In genomic region chr5:6686916-6687409, GRCh38 we compare ENCODE assay signal across 10 cellular contexts. TPM values are rescaled to one million over a fixed set of nuclear protein-coding genes. Genes with fewer than 3 reads are reported as not detected.
DNase-seq lines count a peak whose midpoint lies in the region; ATAC-seq and TF ChIP-seq lines count a peak whose summit lies in the region.
"Had no signal": no experiment of that assay in that cellular context is flagged by ENCODE, and none has a peak within 500 bp of the region (broad histone marks: within the 10 kb centered on the region; RNA-seq: fewer than 3 reads in every experiment).

No MANE protein-coding gene starts in this region.

- H3K36me3 Mint-ChIP-seq in Caco-2 (ENCODE audit: insufficient read depth, unreplicated experiment) (no peaks in the 10 kb centered on the region), nephron progenitor cell (ENCODE audit: low read depth) (no peaks in the 10 kb centered on the region)

- POLR2A ChIA-PET in Caco-2 (lab: Charles Lee), result interaction anchor here (0.6 kb wide), 1 partner anchor 57 kb away, joined by 4 read pairs; no protein-coding TSS in a partner anchor

- H3K9me3 ChIP-seq in Caco-2 (no peaks in the 10 kb centered on the region), SJCRH30 (replicated peaks) (no peaks in the 10 kb centered on the region)

- H3K4me3 ChIP-seq in Caco-2 (ENCODE audit: low read depth, low read length), result 0 out of 2 replicates have a peak overlapping the region, but pooled peaks have one; percentile 9
- peak overlapping the region; percentile 47 for H3K4me3 ChIP-seq in SJCRH30

- BruUV-seq in Caco-2 (replicated peaks; lab: Mats Ljungman, UMichigan), result no TSS peak

- CTCF ChIA-PET in Caco-2 (lab: Charles Lee), result no interaction called here

- TF ChIP-seq CTCF in Caco-2 (IDR thresholded peaks at IDR 0.05; ENCODE audit: insufficient read depth in 1 of 2, low read depth in 1 of 2, low read length in 1 of 2, severe bottlenecking in 1 of 2, unreplicated experiment in 1 of 2) (no peak), foreskin keratinocyte (conservative IDR thresholded peaks at IDR 0.05) (no peak), nephron progenitor cell (IDR thresholded peaks at IDR 0.05) (no peak)

- no peak overlapping the region for H3K27ac ChIP-seq in SJCRH30
- H3K27ac ChIP-seq in foreskin keratinocyte, result no peak overlapping the region

- H3K4me1 Mint-ChIP-seq in Caco-2 (ENCODE audit: low read depth, unreplicated experiment), result peaks cover 6% of the 10 kb centered on the region
- H3K4me1 Mint-ChIP-seq in nephron progenitor cell, result peaks cover 6% of the 10 kb centered on the region

- peak; percentile 84 for ATAC-seq in foreskin keratinocyte
- no peak for ATAC-seq in HG03520 (IDR thresholded peaks at IDR 0.05; ENCODE audit: unreplicated experiment)
- ATAC-seq in GM19395 (IDR thresholded peaks at IDR 0.05; ENCODE audit: unreplicated experiment), result no peak
- ATAC-seq in HG02763 (IDR thresholded peaks at IDR 0.05; ENCODE audit: unreplicated experiment), result no peak
- ATAC-seq in GM18873 (IDR thresholded peaks at IDR 0.05; ENCODE audit: low FRiP score, unreplicated experiment), result no peak

- no peaks in the 10 kb centered on the region for H3K4me1 ChIP-seq in Caco-2
- H3K4me1 ChIP-seq in SJCRH30, result no peaks in the 10 kb centered on the region
- H3K4me1 ChIP-seq in foreskin keratinocyte, result no peaks in the 10 kb centered on the region

- intact Hi-C loops in Caco-2 (cut with micrococcal nuclease; ENCODE audit: unreplicated experiment), result no loop called here

- no peak overlapping the region for H3K27ac Mint-ChIP-seq in Caco-2 (ENCODE audit: unreplicated experiment)
- H3K27ac Mint-ChIP-seq in nephron progenitor cell, result no peak overlapping the region

- no peaks in the 10 kb centered on the region for H3K36me3 ChIP-seq in Caco-2 (ENCODE audit: control insufficient read depth, insufficient read depth, low read length)
- no peaks in the 10 kb centered on the region for H3K36me3 ChIP-seq in SJCRH30

- no peaks in the 10 kb centered on the region for H3K9me3 Mint-ChIP-seq in Caco-2 (ENCODE audit: unreplicated experiment)
- no peaks in the 10 kb centered on the region for H3K9me3 Mint-ChIP-seq in nephron progenitor cell

- H3K27me3 Mint-ChIP-seq in Caco-2 (ENCODE audit: insufficient read depth, unreplicated experiment) (peaks cover 9% of the 10 kb centered on the region), nephron progenitor cell (ENCODE audit: low read depth, poor library complexity) (peaks cover 60% of the 10 kb centered on the region)

- peak overlapping the region; percentile 50 for H3K4me3 Mint-ChIP-seq in Caco-2 (ENCODE audit: unreplicated experiment)
- H3K4me3 Mint-ChIP-seq in nephron progenitor cell, result peak overlapping the region; percentile 64

- DNase-seq in Caco-2 (peak in 1 of 2 experiments; percentile 57), SJCRH30 (peak; percentile 36 to 65), foreskin keratinocyte (peak; percentile 19 to 52), nephron progenitor cell (peak; percentile 75)
- DNase-seq: cerebellar nuclear complex, NCI-H2107 had no signal

- no peaks in the 10 kb centered on the region for H3K27me3 ChIP-seq in Caco-2 (replicated peaks; ENCODE audit: control insufficient read depth, insufficient read depth, low read length)
- no peaks in the 10 kb centered on the region for H3K27me3 ChIP-seq in SJCRH30
- peaks cover 14% of the 10 kb centered on the region for H3K27me3 ChIP-seq in foreskin keratinocyte

RNA-seq across cellular contexts. Expression of gene TENT4A, which starts 26.3 kb away (rescaled TPM):
- total RNA-seq in Caco-2 (2022) (32.3 and 36.7 TPM in 2 replicates), foreskin keratinocyte (14.9 and 20.9 TPM in 2 replicates)
- 21.5 and 21.6 TPM in 2 replicates for total RNA-seq in SJCRH30 (2014; rRNA removed; shearing (Covaris generic))
- polyA plus RNA-seq in foreskin keratinocyte, result 5.3 and 6.8 TPM in 2 replicates

RNA-seq across cellular contexts. Expression of gene SRD5A1, which starts 53.7 kb away (rescaled TPM):
- 19.4 and 22.0 TPM in 2 replicates for total RNA-seq in Caco-2 (2022)
- 9.7 and 11.2 TPM in 2 replicates for total RNA-seq in SJCRH30 (2014; rRNA removed; shearing (Covaris generic))
- 13.5 and 14.2 TPM in 2 replicates for total RNA-seq in foreskin keratinocyte
- 10.8 and 11.4 TPM in 2 replicates for polyA plus RNA-seq in foreskin keratinocyte

RNA-seq across cellular contexts. Expression of gene NSUN2, which starts 54.1 kb away (rescaled TPM):
- total RNA-seq in Caco-2 (2022) (93.8 and 105 TPM in 2 replicates), foreskin keratinocyte (88.1 and 102 TPM in 2 replicates)
- total RNA-seq in SJCRH30 (2014; rRNA removed; shearing (Covaris generic)), result 53.0 and 54.2 TPM in 2 replicates
- polyA plus RNA-seq in foreskin keratinocyte, result 56.3 and 65.7 TPM in 2 replicates
